Comparison of ENCODE assay signal across 18 cellular contexts in genomic region chr6:78253618-78254017, GRCh38.
DNase-seq lines count a peak whose midpoint lies in the region; ATAC-seq and TF ChIP-seq lines count a peak whose summit lies in the region.
"Had no signal": no experiment of that assay in that cellular context is flagged by ENCODE, and none has a peak within 500 bp of the region (broad histone marks: within the 10 kb centered on the region; RNA-seq: fewer than 3 reads in every experiment).

No MANE protein-coding gene starts in this region.

- no peaks in the 10 kb centered on the region for H3K27me3 Mint-ChIP-seq in activated T-cell treated with anti-CD3 and anti-CD28 coated beads, Interleukin-2, amount 50 U/mL, for 72 hours (ENCODE audit: low read depth)

- H3K36me3 Mint-ChIP-seq in activated T-cell treated with anti-CD3 and anti-CD28 coated beads, Interleukin-2, amount 50 U/mL, for 72 hours (ENCODE audit: insufficient read depth in 2 of 2) = no peaks in the 10 kb centered on the region

- no peak for TF ChIP-seq CTCF in OCI-LY3 (IDR thresholded peaks at IDR 0.05; ENCODE audit: low read depth, low read length)

- peaks cover 12% of the 10 kb centered on the region for H3K36me3 ChIP-seq in OCI-LY3 (replicated peaks; ENCODE audit: low read depth, low read length)

- H3K27ac ChIP-seq in OCI-LY3 (ENCODE audit: low read length) = peak overlapping the region; percentile 77
- H3K27ac ChIP-seq: C4-2B, GM23248 had no signal

- ATAC-seq in GM18511 (IDR thresholded peaks at IDR 0.05; ENCODE audit: unreplicated experiment) (peak; percentile 57), GM19328 (IDR thresholded peaks at IDR 0.05; ENCODE audit: unreplicated experiment) (peak; percentile 69), HG03060 (IDR thresholded peaks at IDR 0.05; ENCODE audit: low read depth, unreplicated experiment) (peak; percentile 83), GM19351 (IDR thresholded peaks at IDR 0.05; ENCODE audit: unreplicated experiment) (no peak)
- ATAC-seq in activated T-cell treated with anti-CD3 and anti-CD28 coated beads, Interleukin-2, amount 50 U/mL, for 72 hours (replicated peaks in 1 of 2) = no peak

- H3K4me1 ChIP-seq in OCI-LY3 (ENCODE audit: low read length) = peaks cover 34% of the 10 kb centered on the region

- peaks cover 0 to 2% of the 10 kb centered on the region in 2 donors for H3K9me3 Mint-ChIP-seq in activated T-cell treated with anti-CD3 and anti-CD28 coated beads, Interleukin-2, amount 50 U/mL, for 72 hours

- H3K79me2 ChIP-seq in OCI-LY3 (ENCODE audit: low read length) = no peaks in the 10 kb centered on the region

- no peaks in the 10 kb centered on the region; the same call in 1 of the 2 replicates for H3K9me3 ChIP-seq in OCI-LY3 (ENCODE audit: insufficient read depth, low read length)

- no peaks in the 10 kb centered on the region for H3K27me3 ChIP-seq in OCI-LY3 (ENCODE audit: low read depth, low read length)

- H3K4me3 Mint-ChIP-seq in activated T-cell treated with anti-CD3 and anti-CD28 coated beads, Interleukin-2, amount 50 U/mL, for 72 hours = no peak overlapping the region
- H3K4me3 Mint-ChIP-seq: T-helper 2 cell treated with Interferon-gamma antibody and Interleukin-4, amounts not matched to agents 5 μg/mL and 100 μg/mL, for 36 hours had no signal

- DNase-seq in ecto neural progenitor cell (ENCODE audit: low spot score) (no peak), anterior cingulate cortex (lab: John Stamatoyannopoulos, UW) (no peak)
- DNase-seq in activated T-cell treated with anti-CD3 and anti-CD28 coated beads, Interleukin-2, amount 50 U/mL, for 72 hours = no peak
- DNase-seq: GDM1, GM23248, HCEC 1CT, KBM-7, NCI-H1092, NCI-H2081 treated with DMSO at 0.1 percent for 48 hours, NCI-H510A, NCI-H82 had no signal

- H3K4me3 ChIP-seq in OCI-LY3 (ENCODE audit: low read length) = 0 out of 2 replicates have a peak overlapping the region, but pooled peaks have one; percentile 5
- H3K4me3 ChIP-seq: GM23248 had no signal

- H3K9ac ChIP-seq in OCI-LY3 (ENCODE audit: low read length) = peak overlapping the region; percentile 5; the same call in 1 of the 2 replicates
- H3K9ac ChIP-seq: GM23248 had no signal

- H4K20me1 ChIP-seq in OCI-LY3 (ENCODE audit: insufficient read depth, low read length) = no peaks in the 10 kb centered on the region

- H3K4me2 ChIP-seq in OCI-LY3 (ENCODE audit: low read length) = peak overlapping the region; percentile 38

- 0 out of 2 replicates have a peak overlapping the region, but pooled peaks have one; percentile 8 for H2AFZ ChIP-seq in OCI-LY3 (ENCODE audit: low read depth, low read length)
- H2AFZ ChIP-seq: GM23248 had no signal

- H3K4me1 Mint-ChIP-seq in activated T-cell treated with anti-CD3 and anti-CD28 coated beads, Interleukin-2, amount 50 U/mL, for 72 hours (ENCODE audit: low read depth) = no peaks in the 10 kb centered on the region

- no peak overlapping the region for H3K27ac Mint-ChIP-seq in activated T-cell treated with anti-CD3 and anti-CD28 coated beads, Interleukin-2, amount 50 U/mL, for 72 hours
- H3K27ac Mint-ChIP-seq: T-helper 2 cell treated with Interferon-gamma antibody and Interleukin-4, amounts not matched to agents 5 μg/mL and 100 μg/mL, for 36 hours had no signal

Comparison
In these comparisons a context has a peak if more than half of its experiments do, and no peak if none do; other contexts are left out.
1. ATAC-seq: peak in GM18511 (single experiment), GM19328 (single experiment) and HG03060 (single experiment); none in GM19351 (single experiment) and activated T-cell treated with anti-CD3 and anti-CD28 coated beads, Interleukin-2, amount 50 U/mL, for 72 hours (0 of 2).